Comparison of ENCODE assay signal across 1 cellular context in genomic region chr7:101411477-101411954, GRCh38.
TF ChIP-seq lines count a peak whose summit lies in the region.

No MANE protein-coding gene starts in this region.

TF ChIP-seq in HepG2, 621 proteins besides CTCF, POLR2A, EP300 and RAD21 (continued from another document):
- TF ChIP-seq ZBTB39 (CRISPR knock-in tag; IDR thresholded peaks at IDR 0.05) (0 out of 2 replicates have a peak, but pooled peaks have one; percentile 14), ZNF446 (CRISPR knock-in tag; IDR thresholded peaks at IDR 0.05) (no peak), HDAC1 (CRISPR knock-in tag; IDR thresholded peaks at IDR 0.05) (no peak)
TF ChIP-seq in HepG2: peak in this region for 13.
